11 cellular contexts compared by ENCODE assay signal in the genomic region with DNA sequence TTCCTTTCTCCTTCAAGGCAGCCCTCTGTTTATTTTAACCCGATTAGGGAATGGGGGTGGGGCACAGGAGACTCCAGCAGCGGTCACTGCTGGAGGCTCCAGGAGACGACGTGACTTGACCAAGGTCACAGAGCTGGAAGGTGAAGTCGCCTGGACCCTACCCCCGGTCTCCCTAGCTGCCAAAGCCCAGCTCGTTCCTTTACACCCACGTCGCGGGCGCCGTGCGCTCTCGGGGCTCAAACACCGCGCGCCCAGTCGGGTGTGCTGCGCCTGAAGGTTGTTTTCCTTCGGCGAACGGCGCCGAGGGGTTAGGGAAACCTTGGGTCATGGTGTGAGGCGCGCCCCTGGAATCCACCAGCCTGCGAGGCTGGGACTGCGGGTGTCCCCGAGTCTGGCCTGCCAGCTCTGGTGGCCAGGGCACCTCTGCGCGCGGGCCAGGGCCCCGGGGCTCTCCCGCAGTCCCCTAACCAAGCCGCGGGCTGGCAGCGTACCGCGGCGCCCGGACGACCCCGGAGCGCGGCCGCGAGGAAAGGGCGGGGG. TPM values are rescaled to one million over a fixed set of nuclear protein-coding genes. Genes with fewer than 3 reads are reported as not detected.
A peak's percentile ranks its signal among the peaks of the same experiment; 100 is the strongest.
DNase-seq lines count a peak whose midpoint lies in the region; ATAC-seq and TF ChIP-seq lines count a peak whose summit lies in the region.
"Had no signal": no experiment of that assay in that cellular context is flagged by ENCODE, and none has a peak within 500 bp of the region (broad histone marks: within the 10 kb centered on the region; RNA-seq: fewer than 3 reads in every experiment).

No MANE protein-coding gene starts in this region.

- dilution Hi-C loops in mammary epithelial cell (cut with HindIII; ENCODE audit: low sequenced_read_pairs), result no loop called here

- no peaks in the 10 kb centered on the region for H3K79me2 ChIP-seq in mammary epithelial cell (ENCODE audit: insufficient read depth, low read length)

- in situ Hi-C loops in mammary epithelial cell (cut with MboI; ENCODE audit: low sequenced_read_pairs in 2 of 2), result no loop called here

- DNase-seq in CD8-positive, alpha-beta T cell, result no peak
- DNase-seq in mammary epithelial cell (peak; percentile 21), nephron progenitor cell (no peak), NCI-H2196 treated with DMSO at 0.1 percent for 48 hours (lab: John Stamatoyannopoulos, UW; ENCODE audit: unreplicated experiment) (no peak), NCI-H2107 treated with DMSO at 0.1 percent for 48 hours (lab: John Stamatoyannopoulos, UW; ENCODE audit: unreplicated experiment) (no peak)
- DNase-seq: kidney, MM.1S had no signal

- ATAC-seq in CD8-positive, alpha-beta T cell, result no peak
- ATAC-seq in HG02798 (IDR thresholded peaks at IDR 0.05; ENCODE audit: poor library complexity, unreplicated experiment), result peak; percentile 14
- ATAC-seq in HG03439 (IDR thresholded peaks at IDR 0.05; ENCODE audit: unreplicated experiment), result no peak
- no peak for ATAC-seq in GM21515 (IDR thresholded peaks at IDR 0.05; ENCODE audit: unreplicated experiment)

- peak overlapping the region; percentile 69 for H3K4me3 Mint-ChIP-seq in CD8-positive, alpha-beta T cell
- H3K4me3 Mint-ChIP-seq in nephron progenitor cell, result peak overlapping the region; percentile 63

- 3% methylated on average over 22 of the region's 48 CpGs for WGBS in mammary epithelial cell (ENCODE audit: low coverage, missing lambda C conversion rate)

- no peaks in the 10 kb centered on the region for H3K36me3 Mint-ChIP-seq in CD8-positive, alpha-beta T cell
- no peaks in the 10 kb centered on the region for H3K36me3 Mint-ChIP-seq in nephron progenitor cell (ENCODE audit: low read depth)

- no peaks in the 10 kb centered on the region for H3K9me3 Mint-ChIP-seq in CD8-positive, alpha-beta T cell
- no peaks in the 10 kb centered on the region for H3K9me3 Mint-ChIP-seq in nephron progenitor cell

- H2AFZ ChIP-seq in mammary epithelial cell (ENCODE audit: low read depth, low read length), result peak overlapping the region; percentile 23

- H3K27ac ChIP-seq in CD8-positive, alpha-beta T cell (ENCODE audit: low read depth, low read length), result no peak overlapping the region
- H3K27ac ChIP-seq in mammary epithelial cell (ENCODE audit: insufficient read depth, low read depth, low read length), result no peak overlapping the region
- H3K27ac ChIP-seq: brain microvascular endothelial cell had no signal

- no TSS peak for BruUV-seq in mammary epithelial cell (replicated peaks; lab: Mats Ljungman, UMichigan)

- peak overlapping the region; percentile 83 for H3K4me2 ChIP-seq in mammary epithelial cell (ENCODE audit: insufficient read depth, low read depth, low read length)

- intact Hi-C loops in CD8-positive, alpha-beta T cell (cut with DNase I, micrococcal nuclease), result no loop called here
- intact Hi-C loops in mammary epithelial cell (cut with micrococcal nuclease), result loop anchor here (10.0 kb wide), 1 partner anchor 145 kb away; no protein-coding TSS in a partner anchor

- no peak overlapping the region for H3K9ac ChIP-seq in mammary epithelial cell (ENCODE audit: insufficient read depth, low read length)

- no peaks in the 10 kb centered on the region for H3K9me3 ChIP-seq in CD8-positive, alpha-beta T cell (ENCODE audit: low read length)
- no peaks in the 10 kb centered on the region for H3K9me3 ChIP-seq in mammary epithelial cell (replicated peaks; ENCODE audit: insufficient read depth, low read length)

- H3K4me3 ChIP-seq in CD8-positive, alpha-beta T cell (ENCODE audit: low read depth, low read length), result peak overlapping the region; percentile 11
- peak overlapping the region in 1 of 3 experiments; percentile 31 for H3K4me3 ChIP-seq in mammary epithelial cell (replicated peaks in 1 of 3; ENCODE audit: insufficient read depth in 1 of 3, low read depth in 2 of 3, low read length in 3 of 3)

- peaks cover 17% of the 10 kb centered on the region for H3K4me1 Mint-ChIP-seq in CD8-positive, alpha-beta T cell (ENCODE audit: low read depth)
- H3K4me1 Mint-ChIP-seq in nephron progenitor cell, result peaks cover 14% of the 10 kb centered on the region

- H3K4me1 ChIP-seq in CD8-positive, alpha-beta T cell (ENCODE audit: insufficient read depth, low read length), result peaks cover 12% of the 10 kb centered on the region
- peaks cover 12% of the 10 kb centered on the region for H3K4me1 ChIP-seq in mammary epithelial cell (ENCODE audit: insufficient read depth, low read length)

- H3K27ac Mint-ChIP-seq in CD8-positive, alpha-beta T cell, result no peak overlapping the region
- no peak overlapping the region for H3K27ac Mint-ChIP-seq in nephron progenitor cell

- no peaks in the 10 kb centered on the region for H4K20me1 ChIP-seq in mammary epithelial cell (ENCODE audit: insufficient read depth, low read length)

- peaks cover 4% of the 10 kb centered on the region for H3K27me3 ChIP-seq in CD8-positive, alpha-beta T cell (ENCODE audit: insufficient read depth, low read length)
- H3K27me3 ChIP-seq in mammary epithelial cell (ENCODE audit: insufficient read depth, low read length), result peaks cover 20% of the 10 kb centered on the region

- no peaks in the 10 kb centered on the region for H3K36me3 ChIP-seq in CD8-positive, alpha-beta T cell (ENCODE audit: insufficient read depth, low read length)
- no peaks in the 10 kb centered on the region for H3K36me3 ChIP-seq in mammary epithelial cell (ENCODE audit: insufficient read depth, low read length)
- H3K36me3 ChIP-seq: brain microvascular endothelial cell had no signal

- POLR2A ChIA-PET in CD8-positive, alpha-beta T cell (lab: Charles Lee), result no interaction called here

- CTCF ChIA-PET in CD8-positive, alpha-beta T cell (lab: Charles Lee), result no interaction called here
- CTCF ChIA-PET in mammary epithelial cell (lab: Charles Lee; ENCODE audit: low non-redundant PET), result no interaction called here

- no peak for TF ChIP-seq CTCF in CD8-positive, alpha-beta T cell (IDR thresholded peaks at IDR 0.05)
- TF ChIP-seq CTCF in mammary epithelial cell (conservative IDR thresholded peaks at IDR 0.05 in 1 of 2, IDR thresholded peaks at IDR 0.05 in 1 of 2; ENCODE audit: extremely low read depth in 1 of 2, insufficient read depth in 1 of 2, low read depth in 1 of 2, low read length in 2 of 2) (no peak), nephron progenitor cell (IDR thresholded peaks at IDR 0.05) (no peak)

- peaks cover 71% of the 10 kb centered on the region for H3K27me3 Mint-ChIP-seq in CD8-positive, alpha-beta T cell (ENCODE audit: low read depth)
- peaks cover 89% of the 10 kb centered on the region for H3K27me3 Mint-ChIP-seq in nephron progenitor cell (ENCODE audit: low read depth, poor library complexity)

RNA-seq across cellular contexts. Expression of a gene that starts 0.7 kb away (rescaled TPM):
- not detected for total RNA-seq in CD8-positive, alpha-beta T cell
- total RNA-seq in mammary epithelial cell, result under 1 TPM in 1 of 2 donors, not detected in 1; 0.07 TPM
- polyA plus RNA-seq in mammary epithelial cell, result 0.07 TPM
- not detected for polyA minus RNA-seq in mammary epithelial cell
